In genomic region chr7:150404785-150405583, GRCh38 we compare ENCODE assay signal across 1 cellular context.
TF ChIP-seq lines count a peak whose summit lies in the region.

No MANE protein-coding gene starts in this region.

TF ChIP-seq in K562, 482 proteins besides CTCF, POLR2A, EP300 and RAD21 (continued from another document and continues in another):
- TF ChIP-seq, protein P1, sequence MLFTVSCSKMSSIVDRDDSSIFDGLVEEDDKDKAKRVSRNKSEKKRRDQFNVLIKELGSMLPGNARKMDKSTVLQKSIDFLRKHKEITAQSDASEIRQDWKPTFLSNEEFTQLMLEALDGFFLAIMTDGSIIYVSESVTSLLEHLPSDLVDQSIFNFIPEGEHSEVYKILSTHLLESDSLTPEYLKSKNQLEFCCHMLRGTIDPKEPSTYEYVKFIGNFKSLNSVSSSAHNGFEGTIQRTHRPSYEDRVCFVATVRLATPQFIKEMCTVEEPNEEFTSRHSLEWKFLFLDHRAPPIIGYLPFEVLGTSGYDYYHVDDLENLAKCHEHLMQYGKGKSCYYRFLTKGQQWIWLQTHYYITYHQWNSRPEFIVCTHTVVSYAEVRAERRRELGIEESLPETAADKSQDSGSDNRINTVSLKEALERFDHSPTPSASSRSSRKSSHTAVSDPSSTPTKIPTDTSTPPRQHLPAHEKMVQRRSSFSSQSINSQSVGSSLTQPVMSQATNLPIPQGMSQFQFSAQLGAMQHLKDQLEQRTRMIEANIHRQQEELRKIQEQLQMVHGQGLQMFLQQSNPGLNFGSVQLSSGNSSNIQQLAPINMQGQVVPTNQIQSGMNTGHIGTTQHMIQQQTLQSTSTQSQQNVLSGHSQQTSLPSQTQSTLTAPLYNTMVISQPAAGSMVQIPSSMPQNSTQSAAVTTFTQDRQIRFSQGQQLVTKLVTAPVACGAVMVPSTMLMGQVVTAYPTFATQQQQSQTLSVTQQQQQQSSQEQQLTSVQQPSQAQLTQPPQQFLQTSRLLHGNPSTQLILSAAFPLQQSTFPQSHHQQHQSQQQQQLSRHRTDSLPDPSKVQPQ (CRISPR knock-in tag; IDR thresholded peaks at IDR 0.05; ENCODE audit: borderline replicate concordance): 0 out of 2 replicates have a peak, but pooled peaks have one; percentile 2
- no peak; the same call in 1 of the 2 replicates for TF ChIP-seq GABPB1 (CRISPR knock-in tag; IDR thresholded peaks at IDR 0.05)
- peak; percentile 71; the same call in 1 of the 2 replicates for TF ChIP-seq PML (IDR thresholded peaks at IDR 0.05; ENCODE audit: low read length)
- TF ChIP-seq SMARCA5 (IDR thresholded peaks at IDR 0.05): no peak
- TF ChIP-seq L3MBTL2 (IDR thresholded peaks at IDR 0.05): peak; percentile 91
- TF ChIP-seq CCNT2 (IDR thresholded peaks at IDR 0.05; ENCODE audit: borderline replicate concordance, extremely low read depth, insufficient read length, low read depth, low read length): peak; percentile 99
- TF ChIP-seq MXD1 (CRISPR knock-in tag; IDR thresholded peaks at IDR 0.05; ENCODE audit: borderline replicate concordance, poor library complexity, severe bottlenecking): peak; percentile 64
- no peak; the same call in 1 of the 2 replicates for TF ChIP-seq CUX1 (CRISPR knock-in tag; IDR thresholded peaks at IDR 0.05)
- TF ChIP-seq, protein P2, sequence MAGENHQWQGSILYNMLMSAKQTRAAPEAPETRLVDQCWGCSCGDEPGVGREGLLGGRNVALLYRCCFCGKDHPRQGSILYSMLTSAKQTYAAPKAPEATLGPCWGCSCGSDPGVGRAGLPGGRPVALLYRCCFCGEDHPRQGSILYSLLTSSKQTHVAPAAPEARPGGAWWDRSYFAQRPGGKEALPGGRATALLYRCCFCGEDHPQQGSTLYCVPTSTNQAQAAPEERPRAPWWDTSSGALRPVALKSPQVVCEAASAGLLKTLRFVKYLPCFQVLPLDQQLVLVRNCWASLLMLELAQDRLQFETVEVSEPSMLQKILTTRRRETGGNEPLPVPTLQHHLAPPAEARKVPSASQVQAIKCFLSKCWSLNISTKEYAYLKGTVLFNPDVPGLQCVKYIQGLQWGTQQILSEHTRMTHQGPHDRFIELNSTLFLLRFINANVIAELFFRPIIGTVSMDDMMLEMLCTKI (IDR thresholded peaks at IDR 0.05; ENCODE audit: partially characterized antibody): no peak
- no peak for TF ChIP-seq RBM17 (IDR thresholded peaks at IDR 0.05; ENCODE audit: borderline replicate concordance, low read depth, low read length)
- no peak for TF ChIP-seq MED1 (CRISPR knock-in tag; IDR thresholded peaks at IDR 0.05; ENCODE audit: borderline replicate concordance)
- TF ChIP-seq MYBL2 (IDR thresholded peaks at IDR 0.05; ENCODE audit: low read depth): no peak
- no peak for TF ChIP-seq MYBL2 (CRISPR knock-in tag; IDR thresholded peaks at IDR 0.05; ENCODE audit: borderline replicate concordance)
- no peak; the same call in 1 of the 2 replicates for TF ChIP-seq RBM14 (IDR thresholded peaks at IDR 0.05; ENCODE audit: borderline replicate concordance, insufficient read depth, low read depth, low read length)
- TF ChIP-seq LEF1 (IDR thresholded peaks at IDR 0.05): no peak; the same call in 1 of the 2 replicates
- peak; percentile 84 for TF ChIP-seq CREB1 (IDR thresholded peaks at IDR 0.05)
- TF ChIP-seq CREB1 (CRISPR knock-in tag; IDR thresholded peaks at IDR 0.05): peak; percentile 77
- TF ChIP-seq, protein P3, sequence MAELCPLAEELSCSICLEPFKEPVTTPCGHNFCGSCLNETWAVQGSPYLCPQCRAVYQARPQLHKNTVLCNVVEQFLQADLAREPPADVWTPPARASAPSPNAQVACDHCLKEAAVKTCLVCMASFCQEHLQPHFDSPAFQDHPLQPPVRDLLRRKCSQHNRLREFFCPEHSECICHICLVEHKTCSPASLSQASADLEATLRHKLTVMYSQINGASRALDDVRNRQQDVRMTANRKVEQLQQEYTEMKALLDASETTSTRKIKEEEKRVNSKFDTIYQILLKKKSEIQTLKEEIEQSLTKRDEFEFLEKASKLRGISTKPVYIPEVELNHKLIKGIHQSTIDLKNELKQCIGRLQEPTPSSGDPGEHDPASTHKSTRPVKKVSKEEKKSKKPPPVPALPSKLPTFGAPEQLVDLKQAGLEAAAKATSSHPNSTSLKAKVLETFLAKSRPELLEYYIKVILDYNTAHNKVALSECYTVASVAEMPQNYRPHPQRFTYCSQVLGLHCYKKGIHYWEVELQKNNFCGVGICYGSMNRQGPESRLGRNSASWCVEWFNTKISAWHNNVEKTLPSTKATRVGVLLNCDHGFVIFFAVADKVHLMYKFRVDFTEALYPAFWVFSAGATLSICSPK (IDR thresholded peaks at IDR 0.05; ENCODE audit: borderline replicate concordance): no peak
- TF ChIP-seq USF1 (CRISPR knock-in tag; IDR thresholded peaks at IDR 0.05): peak; percentile 6; the same call in 1 of the 2 replicates
- no peak for TF ChIP-seq IRF2 (CRISPR knock-in tag; IDR thresholded peaks at IDR 0.05)
- TF ChIP-seq ZBTB1 (CRISPR knock-in tag; IDR thresholded peaks at IDR 0.05; ENCODE audit: borderline replicate concordance, low read depth): no peak; the same call in 1 of the 2 replicates
- no peak for TF ChIP-seq DLX4 (CRISPR knock-in tag; IDR thresholded peaks at IDR 0.05)
- TF ChIP-seq FOXM1 (IDR thresholded peaks at IDR 0.05; ENCODE audit: low read depth): no peak
- peak; percentile 89 for TF ChIP-seq FOXM1 (CRISPR knock-in tag; IDR thresholded peaks at IDR 0.05; ENCODE audit: low read depth)
- no peak for TF ChIP-seq ZNF707 (CRISPR knock-in tag; conservative IDR thresholded peaks at IDR 0.05)
- peak; percentile 92; the same call in 1 of the 2 replicates for TF ChIP-seq GATAD2A (IDR thresholded peaks at IDR 0.05)
- TF ChIP-seq KLF6 (CRISPR knock-in tag; IDR thresholded peaks at IDR 0.05; ENCODE audit: borderline replicate concordance): peak; percentile 52; the same call in 1 of the 2 replicates
- peak; percentile 85 for TF ChIP-seq ZFP36 (IDR thresholded peaks at IDR 0.05; ENCODE audit: low read depth, low read length, partially characterized antibody)
- TF ChIP-seq E2F1 (CRISPR knock-in tag; IDR thresholded peaks at IDR 0.05): peak; percentile 80
- no peak for TF ChIP-seq CREBBP (IDR thresholded peaks at IDR 0.05; ENCODE audit: low read depth, low read length)
- no peak for TF ChIP-seq SRSF9 (IDR thresholded peaks at IDR 0.05; ENCODE audit: borderline replicate concordance, low read depth, low read length)
- peak; percentile 85; the same call in 1 of the 2 replicates for TF ChIP-seq ZBTB2 (IDR thresholded peaks at IDR 0.05)
- TF ChIP-seq, protein P4, sequence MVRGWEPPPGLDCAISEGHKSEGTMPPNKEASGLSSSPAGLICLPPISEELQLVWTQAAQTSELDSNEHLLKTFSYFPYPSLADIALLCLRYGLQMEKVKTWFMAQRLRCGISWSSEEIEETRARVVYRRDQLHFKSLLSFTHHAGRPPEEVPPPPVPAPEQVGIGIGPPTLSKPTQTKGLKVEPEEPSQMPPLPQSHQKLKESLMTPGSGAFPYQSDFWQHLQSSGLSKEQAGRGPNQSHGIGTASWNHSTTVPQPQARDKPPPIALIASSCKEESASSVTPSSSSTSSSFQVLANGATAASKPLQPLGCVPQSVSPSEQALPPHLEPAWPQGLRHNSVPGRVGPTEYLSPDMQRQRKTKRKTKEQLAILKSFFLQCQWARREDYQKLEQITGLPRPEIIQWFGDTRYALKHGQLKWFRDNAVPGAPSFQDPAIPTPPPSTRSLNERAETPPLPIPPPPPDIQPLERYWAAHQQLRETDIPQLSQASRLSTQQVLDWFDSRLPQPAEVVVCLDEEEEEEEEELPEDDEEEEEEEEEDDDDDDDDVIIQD (CRISPR knock-in tag; IDR thresholded peaks at IDR 0.05): no peak
- TF ChIP-seq, protein P5, sequence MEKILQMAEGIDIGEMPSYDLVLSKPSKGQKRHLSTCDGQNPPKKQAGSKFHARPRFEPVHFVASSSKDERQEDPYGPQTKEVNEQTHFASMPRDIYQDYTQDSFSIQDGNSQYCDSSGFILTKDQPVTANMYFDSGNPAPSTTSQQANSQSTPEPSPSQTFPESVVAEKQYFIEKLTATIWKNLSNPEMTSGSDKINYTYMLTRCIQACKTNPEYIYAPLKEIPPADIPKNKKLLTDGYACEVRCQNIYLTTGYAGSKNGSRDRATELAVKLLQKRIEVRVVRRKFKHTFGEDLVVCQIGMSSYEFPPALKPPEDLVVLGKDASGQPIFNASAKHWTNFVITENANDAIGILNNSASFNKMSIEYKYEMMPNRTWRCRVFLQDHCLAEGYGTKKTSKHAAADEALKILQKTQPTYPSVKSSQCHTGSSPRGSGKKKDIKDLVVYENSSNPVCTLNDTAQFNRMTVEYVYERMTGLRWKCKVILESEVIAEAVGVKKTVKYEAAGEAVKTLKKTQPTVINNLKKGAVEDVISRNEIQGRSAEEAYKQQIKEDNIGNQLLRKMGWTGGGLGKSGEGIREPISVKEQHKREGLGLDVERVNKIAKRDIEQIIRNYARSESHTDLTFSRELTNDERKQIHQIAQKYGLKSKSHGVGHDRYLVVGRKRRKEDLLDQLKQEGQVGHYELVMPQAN (IDR thresholded peaks at IDR 0.05; ENCODE audit: borderline replicate concordance): no peak; the same call in 1 of the 2 replicates
- no peak for TF ChIP-seq SRSF1 (IDR thresholded peaks at IDR 0.05; ENCODE audit: low read depth, low read length)
- TF ChIP-seq SNIP1 (IDR thresholded peaks at IDR 0.05; ENCODE audit: low read depth): no peak
- TF ChIP-seq ZNF253 (CRISPR knock-in tag; conservative IDR thresholded peaks at IDR 0.05): no peak
- no peak for TF ChIP-seq ZBTB26 (CRISPR knock-in tag; IDR thresholded peaks at IDR 0.05)
- TF ChIP-seq POLR2H (tag; IDR thresholded peaks at IDR 0.05; ENCODE audit: low read depth): peak; percentile 83
